In genomic region chr9:38018964-38019602, GRCh38 we compare ENCODE assay signal across 1 cellular context.
TF ChIP-seq lines count a peak whose summit lies in the region.

No MANE protein-coding gene starts in this region.

TF ChIP-seq in GM23338, 12 proteins besides CTCF, POLR2A, EP300 and RAD21:
- TF ChIP-seq ZNF462 (CRISPR knock-in tag; IDR thresholded peaks at IDR 0.05) (no peak), NANOG (IDR thresholded peaks at IDR 0.05; ENCODE audit: borderline replicate concordance) (no peak), REST (IDR thresholded peaks at IDR 0.05; ENCODE audit: unreplicated experiment) (no peak)
